9 cellular contexts compared by ENCODE assay signal in the genomic region with DNA sequence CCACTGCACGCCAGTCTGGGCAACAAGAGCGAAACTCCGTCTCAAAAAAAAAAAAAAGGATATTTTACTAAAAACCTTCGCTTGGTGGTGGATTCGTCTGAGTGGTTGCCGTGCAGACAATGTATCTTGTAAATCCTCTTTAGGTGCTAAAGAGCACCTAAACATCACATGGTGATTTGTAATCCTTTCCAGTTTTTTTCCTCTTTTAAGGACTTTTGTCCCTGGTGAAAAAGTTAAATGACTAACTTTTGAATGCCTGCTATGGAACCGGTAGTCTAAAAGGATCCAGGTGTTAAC. TPM values are rescaled to one million over a fixed set of nuclear protein-coding genes. Genes with fewer than 3 reads are reported as not detected.
DNase-seq lines count a peak whose midpoint lies in the region; ATAC-seq and TF ChIP-seq lines count a peak whose summit lies in the region.
"Had no signal": no experiment of that assay in that cellular context is flagged by ENCODE, and none has a peak within 500 bp of the region (broad histone marks: within the 10 kb centered on the region; RNA-seq: fewer than 3 reads in every experiment).

No MANE protein-coding gene starts in this region.

- no peaks in the 10 kb centered on the region for H4K20me1 ChIP-seq in neural progenitor cell (ENCODE audit: low read depth)

- no peak for ATAC-seq in CD8-positive, alpha-beta T cell

- peaks cover 38% of the 10 kb centered on the region for H3K79me2 ChIP-seq in neural progenitor cell (ENCODE audit: low read depth)

- peaks cover 27% of the 10 kb centered on the region for H3F3A ChIP-seq in neural progenitor cell (ENCODE audit: low read depth)

- POLR2A ChIA-PET in CD8-positive, alpha-beta T cell (lab: Charles Lee): interaction anchor here (1.0 kb wide), 1 partner anchor 298 kb away, joined by 3 read pairs; the partner anchor contains the start of gene MCL1

- H3K36me3 Mint-ChIP-seq in CD8-positive, alpha-beta T cell: peaks cover 16% of the 10 kb centered on the region
- peaks cover 9% of the 10 kb centered on the region for H3K36me3 Mint-ChIP-seq in neural progenitor cell

- peak overlapping the region; percentile 35 for H2AFZ ChIP-seq in neural progenitor cell (replicated peaks)

- H3K9me3 Mint-ChIP-seq in CD8-positive, alpha-beta T cell: no peaks in the 10 kb centered on the region
- no peaks in the 10 kb centered on the region for H3K9me3 Mint-ChIP-seq in neural progenitor cell

- no peaks in the 10 kb centered on the region for H3K27me3 Mint-ChIP-seq in CD8-positive, alpha-beta T cell (ENCODE audit: low read depth)
- peaks cover 3% of the 10 kb centered on the region for H3K27me3 Mint-ChIP-seq in neural progenitor cell (ENCODE audit: insufficient read depth, low read depth)

- H3K27ac Mint-ChIP-seq in CD8-positive, alpha-beta T cell: peak overlapping the region; percentile 93
- H3K27ac Mint-ChIP-seq in neural progenitor cell: peak overlapping the region; percentile 64

- peak overlapping the region; percentile 97 for H3K4me3 ChIP-seq in CD8-positive, alpha-beta T cell (ENCODE audit: low read depth, low read length)
- H3K4me3 ChIP-seq in MG63: peak overlapping the region; percentile 72
- peak overlapping the region; percentile 89 for H3K4me3 ChIP-seq in neural progenitor cell

- intact Hi-C loops in CD8-positive, alpha-beta T cell (cut with DNase I, micrococcal nuclease): loop anchor here in 1 of 2 experiments (2.0 to 5.0 kb wide), 4 partner anchors 130 to 735 kb away; partner anchors contain the start of genes GOLPH3L, LYSMD1, MINDY1 and PRUNE1

- peak overlapping the region; percentile 50 for H3K4me2 ChIP-seq in neural progenitor cell

- peak overlapping the region; percentile 61 for H3K27ac ChIP-seq in CD8-positive, alpha-beta T cell (ENCODE audit: low read depth, low read length)
- peak overlapping the region; percentile 89 for H3K27ac ChIP-seq in cingulate gyrus (ENCODE audit: low read depth, low read length)
- H3K27ac ChIP-seq in neural progenitor cell: peak overlapping the region; percentile 57

- peaks cover 20% of the 10 kb centered on the region for H3K4me1 ChIP-seq in CD8-positive, alpha-beta T cell (ENCODE audit: insufficient read depth, low read length)
- H3K4me1 ChIP-seq in neural progenitor cell: peaks cover 12% of the 10 kb centered on the region

- H3K9ac ChIP-seq in neural progenitor cell: no peak overlapping the region

- peaks cover 27% of the 10 kb centered on the region for H3K4me1 Mint-ChIP-seq in CD8-positive, alpha-beta T cell (ENCODE audit: low read depth)
- H3K4me1 Mint-ChIP-seq in neural progenitor cell: peaks cover 15% of the 10 kb centered on the region

- H3K4me3 Mint-ChIP-seq in CD8-positive, alpha-beta T cell: peak overlapping the region; percentile 89
- peak overlapping the region; percentile 97 for H3K4me3 Mint-ChIP-seq in neural progenitor cell

- H3K36me3 ChIP-seq in CD8-positive, alpha-beta T cell (ENCODE audit: insufficient read depth, low read length): no peaks in the 10 kb centered on the region
- H3K36me3 ChIP-seq in MG63 (peaks cover 13% of the 10 kb centered on the region), neural progenitor cell (no peaks in the 10 kb centered on the region)

- H3K9me3 ChIP-seq in CD8-positive, alpha-beta T cell (ENCODE audit: low read length): no peaks in the 10 kb centered on the region
- H3K9me3 ChIP-seq in MG63 (no peaks in the 10 kb centered on the region), neural progenitor cell (ENCODE audit: low read depth) (no peaks in the 10 kb centered on the region)

- DNase-seq in CD8-positive, alpha-beta T cell: peak in 1 of 7 experiments; percentile 22
- DNase-seq in MG63: no peak
- DNase-seq in neural progenitor cell (ENCODE audit: low spot score): peak; percentile 15
- DNase-seq in stimulated activated CD4-positive, alpha-beta T cell treated with anti-CD3 and anti-CD28 coated beads, Interleukin-12 subunit alpha, Interleukin-12 subunit beta, amount 100 ng/mL, for 4 hours: no peak
- no peak for DNase-seq in NCI-H187 treated with DMSO at 0.1 percent for 48 hours (lab: John Stamatoyannopoulos, UW)
- no peak for DNase-seq in germinal center (ENCODE audit: low spot score)
- DNase-seq in epidermal melanocyte (ENCODE audit: insufficient read length, low spot score): no peak

- no peak for TF ChIP-seq CTCF in CD8-positive, alpha-beta T cell (IDR thresholded peaks at IDR 0.05)
- TF ChIP-seq CTCF in neural progenitor cell (IDR thresholded peaks at IDR 0.05): no peak

- CTCF ChIA-PET in CD8-positive, alpha-beta T cell (lab: Charles Lee): no interaction called here

- H3K27me3 ChIP-seq in CD8-positive, alpha-beta T cell (ENCODE audit: insufficient read depth, low read length): no peaks in the 10 kb centered on the region
- no peaks in the 10 kb centered on the region for H3K27me3 ChIP-seq in MG63
- H3K27me3 ChIP-seq in neural progenitor cell: no peaks in the 10 kb centered on the region

RNA-seq across cellular contexts. Expression of gene ARNT, which starts 0.8 kb away (rescaled TPM):
- total RNA-seq in CD8-positive, alpha-beta T cell: 10 to 100 TPM; 22.3 to 23.1 TPM
- total RNA-seq in MG63 (2014; rRNA removed; shearing (Covaris generic); ENCODE audit: low replicate concordance): 7.3 and 13.7 TPM in 2 replicates
- total RNA-seq in neural progenitor cell (ENCODE audit: low replicate concordance): 34.9 and 39.0 TPM in 2 replicates

RNA-seq across cellular contexts. Expression of gene CTXND2, which starts 9.8 kb away (rescaled TPM):
- not detected for total RNA-seq in CD8-positive, alpha-beta T cell
- total RNA-seq in MG63 (2014; rRNA removed; shearing (Covaris generic); ENCODE audit: low replicate concordance): not detected in 2 replicates
- total RNA-seq in neural progenitor cell (ENCODE audit: low replicate concordance): not detected in 2 replicates
- total RNA-seq: lung microvascular endothelial cell had no signal

RNA-seq across cellular contexts. Expression of gene SETDB1, which starts 49.0 kb away (rescaled TPM):
- total RNA-seq in CD8-positive, alpha-beta T cell: 10 to 100 TPM; 44.1 to 47.4 TPM
- total RNA-seq in MG63 (2014; rRNA removed; shearing (Covaris generic); ENCODE audit: low replicate concordance): 23.5 and 49.2 TPM in 2 replicates
- total RNA-seq in neural progenitor cell (ENCODE audit: low replicate concordance): 63.4 and 79.5 TPM in 2 replicates
